Comparison of ENCODE assay signal across 28 cellular contexts in genomic region chr12:38160318-38161122, GRCh38.
"Had no signal": no experiment of that assay in that cellular context is flagged by ENCODE, and none has a peak within 500 bp of the region (broad histone marks: within the 10 kb centered on the region; RNA-seq: fewer than 3 reads in every experiment).

No MANE protein-coding gene starts in this region.

- H3K36me3 ChIP-seq: gastroesophageal sphincter, heart left ventricle, left lung, ovary, right lobe of liver, suprapubic skin had no signal

- H3K4me1 ChIP-seq: foreskin keratinocyte, gastroesophageal sphincter, heart left ventricle, left lung, right lobe of liver, suprapubic skin had no signal

- H3K27ac ChIP-seq: dorsolateral prefrontal cortex, epithelial cell of prostate, foreskin keratinocyte, gastroesophageal sphincter, heart left ventricle, left lung, ovary, right lobe of liver, suprapubic skin had no signal

- DNase-seq: dorsolateral prefrontal cortex; effector CD4-positive, alpha-beta T cell; endodermal cell; foreskin keratinocyte; heart left ventricle; hippocampal formation; left cardiac atrium; mammary epithelial cell; midbrain; naive thymus-derived CD8-positive, alpha-beta T cell; nephron progenitor cell; nucleus accumbens; retina; right lobe of liver; small intestine; stimulated activated CD4-positive, alpha-beta T cell treated with anti-CD3 and anti-CD28 coated beads, Interleukin-12 subunit alpha, Interleukin-12 subunit beta, amount 100 ng/mL, for 4 hours; stimulated activated CD4-positive, alpha-beta T cell treated with anti-CD3 and anti-CD28 coated beads, Interleukin-1b, Interleukin-23, amount 100 ng/mL, for 48 hours; stimulated activated CD4-positive, alpha-beta T cell treated with anti-CD3 and anti-CD28 coated beads, Interleukin-4, amount 100 ng/mL, for 1 hour; stimulated activated CD8-positive, alpha-beta memory T cell treated with anti-CD3 and anti-CD28 coated beads, Interleukin-4, amount 100 ng/mL, for 48 hours; stimulated activated naive CD4-positive, alpha-beta T cell; stimulated activated naive CD8-positive, alpha-beta T cell treated with anti-CD3 and anti-CD28 coated beads, Interleukin-15, amount 100 ng/mL, for 72 hours; trophoblast cell had no signal

- H3K4me3 ChIP-seq: dorsolateral prefrontal cortex, gastroesophageal sphincter, heart left ventricle, left lung, ovary, right lobe of liver, suprapubic skin had no signal

- H3K27me3 ChIP-seq: foreskin keratinocyte, heart left ventricle, ovary, right lobe of liver, suprapubic skin had no signal

- H3K9me3 ChIP-seq: ovary, right lobe of liver, suprapubic skin had no signal

- ATAC-seq: esophagus mucosa; gastroesophageal sphincter; heart left ventricle; left cardiac atrium; left lung; naive thymus-derived CD8-positive, alpha-beta T cell had no signal
